ENCODE assay signal across 14 cellular contexts in the genomic region with DNA sequence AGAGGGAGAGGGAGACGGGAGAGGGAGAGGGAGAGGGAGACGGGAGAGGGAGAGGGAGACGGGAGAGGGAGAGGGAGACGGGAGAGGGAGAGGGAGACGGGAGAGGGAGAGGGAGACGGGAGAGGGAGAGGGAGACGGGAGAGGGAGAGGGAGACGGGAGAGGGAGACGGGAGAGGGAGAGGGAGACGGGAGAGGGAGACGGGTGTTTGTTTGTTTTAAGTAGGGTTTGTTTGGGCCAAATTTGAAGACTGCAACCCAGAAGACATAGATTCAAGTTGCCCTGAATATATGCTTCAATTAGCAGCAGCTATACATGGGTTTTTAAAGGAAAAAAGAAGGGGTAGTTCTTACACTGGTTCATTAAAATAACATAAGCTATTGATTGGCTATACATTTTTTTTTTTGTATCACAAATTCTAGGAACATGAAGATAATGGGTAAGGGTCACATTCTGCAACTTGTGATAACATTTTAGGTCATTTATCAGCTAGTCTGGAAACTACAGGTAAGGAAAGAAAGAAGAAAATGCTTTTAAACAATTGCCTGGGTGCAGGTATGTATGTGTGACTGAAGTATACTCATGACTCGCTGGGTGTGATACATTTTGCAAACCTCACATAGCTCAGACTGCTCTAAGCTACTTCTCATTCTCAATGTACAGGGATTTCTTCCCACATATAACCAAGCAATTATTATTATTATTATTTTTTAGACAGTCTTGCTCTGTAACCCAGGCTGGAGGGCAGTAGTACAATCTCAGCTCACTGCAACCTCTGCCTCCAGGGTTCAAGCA.
DNase-seq lines count a peak whose midpoint lies in the region; ATAC-seq and TF ChIP-seq lines count a peak whose summit lies in the region.
"Had no signal": no experiment of that assay in that cellular context is flagged by ENCODE, and none has a peak within 500 bp of the region (broad histone marks: within the 10 kb centered on the region; RNA-seq: fewer than 3 reads in every experiment).

No MANE protein-coding gene starts in this region.

- POLR2A ChIA-PET in SK-N-SH (lab: Yijun Ruan, JAX): no interaction called here

- no peaks in the 10 kb centered on the region for H3K79me2 ChIP-seq in smooth muscle cell (ENCODE audit: low read depth)
- no peaks in the 10 kb centered on the region for H3K79me2 ChIP-seq in SK-N-SH (ENCODE audit: insufficient read depth)

- H3K9me3 ChIP-seq in smooth muscle cell (replicated peaks; ENCODE audit: low read depth) (no peaks in the 10 kb centered on the region), SK-N-SH (no peaks in the 10 kb centered on the region)

- no peaks in the 10 kb centered on the region for H3K36me3 Mint-ChIP-seq in activated naive CD4-positive, alpha-beta T cell treated with anti-CD3 and anti-CD28 coated beads, Interleukin-2, amount 50 U/mL, for 72 hours

- TF ChIP-seq EP300 in SK-N-SH (IDR thresholded peaks at IDR 0.05; ENCODE audit: borderline replicate concordance in 1 of 2, low read depth in 1 of 2, low read length in 1 of 2): no peak

- TF ChIP-seq CTCF in epithelial cell of esophagus (IDR thresholded peaks at IDR 0.05; ENCODE audit: insufficient read depth, low read depth, low read length, missing control alignments): peak; percentile 3
- TF ChIP-seq CTCF in smooth muscle cell (IDR thresholded peaks at IDR 0.05; ENCODE audit: borderline replicate concordance, insufficient read depth, poor library complexity, severe bottlenecking): no peak
- TF ChIP-seq CTCF in SK-N-SH (IDR thresholded peaks at IDR 0.05): no peak

- H3K36me3 ChIP-seq in smooth muscle cell (ENCODE audit: low read depth) (no peaks in the 10 kb centered on the region), SK-N-SH (replicated peaks in 1 of 2; ENCODE audit: control insufficient read depth in 1 of 2, insufficient read depth in 2 of 2, low read length in 1 of 2) (no peaks in the 10 kb centered on the region)
- H3K36me3 ChIP-seq: HAP-1 had no signal

- no peak overlapping the region for H2AFZ ChIP-seq in smooth muscle cell (ENCODE audit: low read depth)
- H2AFZ ChIP-seq in SK-N-SH (ENCODE audit: low read depth): no peak overlapping the region

- H3F3A ChIP-seq in smooth muscle cell (ENCODE audit: low read depth) (no peaks in the 10 kb centered on the region), SK-N-SH (replicated peaks; ENCODE audit: insufficient read depth) (no peaks in the 10 kb centered on the region)

- H3K9ac ChIP-seq in smooth muscle cell (ENCODE audit: low read depth) (no peak overlapping the region), SK-N-SH (no peak overlapping the region)

- H3K27ac ChIP-seq in smooth muscle cell (ENCODE audit: low read depth) (no peak overlapping the region), SK-N-SH (ENCODE audit: low read depth in 2 of 2, low read length in 1 of 2) (no peak overlapping the region)
- H3K27ac ChIP-seq: C4-2B had no signal

- H3K4me3 ChIP-seq in epithelial cell of esophagus (ENCODE audit: low read length): no peak overlapping the region
- H3K4me3 ChIP-seq in smooth muscle cell: peak overlapping the region; percentile 10
- H3K4me3 ChIP-seq in SK-N-SH (ENCODE audit: low read depth in 2 of 2, low read length in 1 of 2): no peak overlapping the region
- H3K4me3 ChIP-seq: GM12878, HAP-1 had no signal

- 61% methylated on average over 1 of the region's 12 CpGs for WGBS in smooth muscle cell (ENCODE audit: low lambda C conversion rate)
- 62% methylated on average over 8 of the region's 12 CpGs for WGBS in SK-N-SH (ENCODE audit: low lambda C conversion rate)

- no peaks in the 10 kb centered on the region for H3K9me3 Mint-ChIP-seq in activated naive CD4-positive, alpha-beta T cell treated with anti-CD3 and anti-CD28 coated beads, Interleukin-2, amount 50 U/mL, for 72 hours

- CTCF ChIA-PET in SK-N-SH (lab: Yijun Ruan, JAX): no interaction called here

- DNase-seq in NCI-H2171 treated with DMSO at 0.1 percent for 48 hours (lab: John Stamatoyannopoulos, UW) (peak; percentile 56), NCI-H2171 (lab: John Stamatoyannopoulos, UW) (no peak), NCI-H69 (lab: John Stamatoyannopoulos, UW) (peak; percentile 50), epithelial cell of esophagus (ENCODE audit: low read depth) (peak; percentile 69), smooth muscle cell (lab: John Stamatoyannopoulos, UW; ENCODE audit: unreplicated experiment) (no peak), SK-N-SH (no peak)
- DNase-seq in activated naive CD4-positive, alpha-beta T cell treated with anti-CD3 and anti-CD28 coated beads, Interleukin-2, amount 50 U/mL, for 72 hours (ENCODE audit: low spot score in 2 of 2): no peak
- DNase-seq: NCI-H146, NCI-H2107, NCI-H446 treated with DMSO at 0.1 percent for 48 hours had no signal

- no peaks in the 10 kb centered on the region for H3K9me2 ChIP-seq in SK-N-SH

- H3K27me3 ChIP-seq in smooth muscle cell (ENCODE audit: low read depth) (no peaks in the 10 kb centered on the region), SK-N-SH (ENCODE audit: insufficient read depth) (no peaks in the 10 kb centered on the region)

- peak overlapping the region; percentile 17 for H3K4me2 ChIP-seq in smooth muscle cell
- H3K4me2 ChIP-seq in SK-N-SH: no peak overlapping the region

- no peak for ATAC-seq in HG03039 (IDR thresholded peaks at IDR 0.05; ENCODE audit: unreplicated experiment)
- ATAC-seq in activated naive CD4-positive, alpha-beta T cell treated with anti-CD3 and anti-CD28 coated beads, Interleukin-2, amount 50 U/mL, for 72 hours: no peak
- ATAC-seq: GM12878 had no signal

- H3K4me1 ChIP-seq in smooth muscle cell (ENCODE audit: low read depth) (no peaks in the 10 kb centered on the region), SK-N-SH (ENCODE audit: control insufficient read depth in 1 of 2, insufficient read depth in 2 of 2, low read depth in 1 of 2, low read length in 1 of 2) (no peaks in the 10 kb centered on the region)

- H4K20me1 ChIP-seq in smooth muscle cell (ENCODE audit: low read depth): no peaks in the 10 kb centered on the region
- no peaks in the 10 kb centered on the region for H4K20me1 ChIP-seq in SK-N-SH (ENCODE audit: insufficient read depth)

- no peak for TF ChIP-seq RAD21 in SK-N-SH (IDR thresholded peaks at IDR 0.05; ENCODE audit: low read length)

- no peak overlapping the region for H3K27ac Mint-ChIP-seq in activated naive CD4-positive, alpha-beta T cell treated with anti-CD3 and anti-CD28 coated beads, Interleukin-2, amount 50 U/mL, for 72 hours

TF ChIP-seq in SK-N-SH, 30 proteins besides CTCF, POLR2A, EP300 and RAD21 (continues in another document):
- TF ChIP-seq RXRA (IDR thresholded peaks at IDR 0.05; ENCODE audit: borderline replicate concordance, low read depth): no peak
- no peak for TF ChIP-seq NRF1 (IDR thresholded peaks at IDR 0.05; ENCODE audit: low read depth, low read length)
- no peak for TF ChIP-seq FOSL2 (IDR thresholded peaks at IDR 0.05; ENCODE audit: borderline replicate concordance, low read depth)
- TF ChIP-seq NFIC (IDR thresholded peaks at IDR 0.05; ENCODE audit: borderline replicate concordance): no peak
- TF ChIP-seq, protein P1, sequence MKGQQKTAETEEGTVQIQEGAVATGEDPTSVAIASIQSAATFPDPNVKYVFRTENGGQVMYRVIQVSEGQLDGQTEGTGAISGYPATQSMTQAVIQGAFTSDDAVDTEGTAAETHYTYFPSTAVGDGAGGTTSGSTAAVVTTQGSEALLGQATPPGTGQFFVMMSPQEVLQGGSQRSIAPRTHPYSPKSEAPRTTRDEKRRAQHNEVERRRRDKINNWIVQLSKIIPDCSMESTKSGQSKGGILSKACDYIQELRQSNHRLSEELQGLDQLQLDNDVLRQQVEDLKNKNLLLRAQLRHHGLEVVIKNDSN (IDR thresholded peaks at IDR 0.05; ENCODE audit: borderline replicate concordance, low read depth): no peak
- TF ChIP-seq, protein P2, sequence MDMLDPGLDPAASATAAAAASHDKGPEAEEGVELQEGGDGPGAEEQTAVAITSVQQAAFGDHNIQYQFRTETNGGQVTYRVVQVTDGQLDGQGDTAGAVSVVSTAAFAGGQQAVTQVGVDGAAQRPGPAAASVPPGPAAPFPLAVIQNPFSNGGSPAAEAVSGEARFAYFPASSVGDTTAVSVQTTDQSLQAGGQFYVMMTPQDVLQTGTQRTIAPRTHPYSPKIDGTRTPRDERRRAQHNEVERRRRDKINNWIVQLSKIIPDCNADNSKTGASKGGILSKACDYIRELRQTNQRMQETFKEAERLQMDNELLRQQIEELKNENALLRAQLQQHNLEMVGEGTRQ (IDR thresholded peaks at IDR 0.05; ENCODE audit: borderline replicate concordance, low read depth, low read length): no peak
- TF ChIP-seq, protein P3, sequence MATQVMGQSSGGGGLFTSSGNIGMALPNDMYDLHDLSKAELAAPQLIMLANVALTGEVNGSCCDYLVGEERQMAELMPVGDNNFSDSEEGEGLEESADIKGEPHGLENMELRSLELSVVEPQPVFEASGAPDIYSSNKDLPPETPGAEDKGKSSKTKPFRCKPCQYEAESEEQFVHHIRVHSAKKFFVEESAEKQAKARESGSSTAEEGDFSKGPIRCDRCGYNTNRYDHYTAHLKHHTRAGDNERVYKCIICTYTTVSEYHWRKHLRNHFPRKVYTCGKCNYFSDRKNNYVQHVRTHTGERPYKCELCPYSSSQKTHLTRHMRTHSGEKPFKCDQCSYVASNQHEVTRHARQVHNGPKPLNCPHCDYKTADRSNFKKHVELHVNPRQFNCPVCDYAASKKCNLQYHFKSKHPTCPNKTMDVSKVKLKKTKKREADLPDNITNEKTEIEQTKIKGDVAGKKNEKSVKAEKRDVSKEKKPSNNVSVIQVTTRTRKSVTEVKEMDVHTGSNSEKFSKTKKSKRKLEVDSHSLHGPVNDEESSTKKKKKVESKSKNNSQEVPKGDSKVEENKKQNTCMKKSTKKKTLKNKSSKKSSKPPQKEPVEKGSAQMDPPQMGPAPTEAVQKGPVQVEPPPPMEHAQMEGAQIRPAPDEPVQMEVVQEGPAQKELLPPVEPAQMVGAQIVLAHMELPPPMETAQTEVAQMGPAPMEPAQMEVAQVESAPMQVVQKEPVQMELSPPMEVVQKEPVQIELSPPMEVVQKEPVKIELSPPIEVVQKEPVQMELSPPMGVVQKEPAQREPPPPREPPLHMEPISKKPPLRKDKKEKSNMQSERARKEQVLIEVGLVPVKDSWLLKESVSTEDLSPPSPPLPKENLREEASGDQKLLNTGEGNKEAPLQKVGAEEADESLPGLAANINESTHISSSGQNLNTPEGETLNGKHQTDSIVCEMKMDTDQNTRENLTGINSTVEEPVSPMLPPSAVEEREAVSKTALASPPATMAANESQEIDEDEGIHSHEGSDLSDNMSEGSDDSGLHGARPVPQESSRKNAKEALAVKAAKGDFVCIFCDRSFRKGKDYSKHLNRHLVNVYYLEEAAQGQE (IDR thresholded peaks at IDR 0.05; ENCODE audit: low read depth, low read length): no peak
- no peak for TF ChIP-seq MEF2A (IDR thresholded peaks at IDR 0.05; ENCODE audit: borderline replicate concordance, low read depth)
- no peak for TF ChIP-seq FOXJ3 (CRISPR knock-in tag; IDR thresholded peaks at IDR 0.05)
- no peak for TF ChIP-seq RCOR1 (IDR thresholded peaks at IDR 0.05; ENCODE audit: low read length)
- no peak for TF ChIP-seq ELF1 (IDR thresholded peaks at IDR 0.05)

Comparison
In these comparisons a context has a peak if more than half of its experiments do, and no peak if none do; other contexts are left out.
1. DNase-seq: peak in NCI-H2171 treated with DMSO at 0.1 percent for 48 hours (single experiment), NCI-H69 (single experiment) and epithelial cell of esophagus (single experiment); none in NCI-H2171 (single experiment), smooth muscle cell (single experiment), activated naive CD4-positive, alpha-beta T cell treated with anti-CD3 and anti-CD28 coated beads, Interleukin-2, amount 50 U/mL, for 72 hours (0 of 2) and SK-N-SH (single experiment).